Comparison of ENCODE assay signal across 12 cellular contexts in the genomic region with DNA sequence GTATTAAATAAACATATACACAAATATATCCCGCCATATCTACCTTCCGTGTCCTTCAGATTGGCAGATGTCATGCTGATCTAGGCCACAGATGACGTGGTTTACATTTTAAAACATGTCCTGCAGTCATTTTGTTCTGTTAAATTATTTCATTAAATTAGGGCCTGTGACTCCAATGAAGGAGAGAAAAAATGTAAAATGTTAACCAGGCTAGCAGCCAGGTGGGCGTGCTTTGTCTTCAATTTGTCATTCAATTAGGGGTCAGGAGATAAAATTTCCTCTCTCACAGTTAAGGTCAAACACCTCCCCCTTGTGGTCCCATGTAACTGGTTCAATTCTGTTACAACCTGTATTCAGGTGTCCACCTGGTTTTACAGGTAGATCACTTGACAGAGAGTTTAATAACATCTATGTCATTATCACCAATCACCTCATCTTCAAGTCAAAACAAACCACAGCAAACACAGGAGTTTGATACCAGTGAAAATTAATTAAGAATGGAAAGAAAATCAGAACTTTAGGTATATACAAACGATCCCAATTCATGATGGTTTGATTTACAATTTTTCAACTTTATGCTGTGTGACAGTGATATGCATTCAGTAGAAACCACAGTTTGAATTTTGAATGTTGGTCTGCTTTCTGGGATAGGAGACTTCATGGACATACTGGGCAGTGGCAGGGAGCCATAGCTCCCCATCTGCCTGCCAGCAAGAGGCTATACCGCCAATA.
DNase-seq lines count a peak whose midpoint lies in the region; ATAC-seq and TF ChIP-seq lines count a peak whose summit lies in the region.
"Had no signal": no experiment of that assay in that cellular context is flagged by ENCODE, and none has a peak within 500 bp of the region (broad histone marks: within the 10 kb centered on the region; RNA-seq: fewer than 3 reads in every experiment).

No MANE protein-coding gene starts in this region.

- H3K9me2 ChIP-seq in MM.1S (replicated peaks; ENCODE audit: insufficient read depth, low read length) (no peaks in the 10 kb centered on the region), OCI-LY7 (ENCODE audit: insufficient read depth, low read length) (no peaks in the 10 kb centered on the region)

- intact Hi-C loops in OCI-LY7 (cut with micrococcal nuclease; ENCODE audit: unreplicated experiment), result loop anchor here (5.0 to 10.0 kb wide), 5 partner anchors 246 to 829 kb away; no protein-coding TSS in a partner anchor

- H3K27me3 Mint-ChIP-seq in activated T-cell treated with anti-CD3 and anti-CD28 coated beads, Interleukin-2, amount 50 U/mL, for 24 hours, result no peaks in the 10 kb centered on the region
- H3K27me3 Mint-ChIP-seq: activated naive CD8-positive, alpha-beta T cell had no signal

- H3K9me3 ChIP-seq in MM.1S (replicated peaks; ENCODE audit: insufficient read depth, low read length), result no peaks in the 10 kb centered on the region
- H3K9me3 ChIP-seq in OCI-LY7 (ENCODE audit: low read length), result no peaks in the 10 kb centered on the region
- H3K9me3 ChIP-seq: heart left ventricle had no signal

- CTCF ChIA-PET in OCI-LY7 (lab: Charles Lee; ENCODE audit: unreplicated experiment), result no interaction called here

- no peaks in the 10 kb centered on the region for H4K20me1 ChIP-seq in MM.1S (ENCODE audit: insufficient read depth, low read length)
- H4K20me1 ChIP-seq in OCI-LY7 (ENCODE audit: insufficient read depth, low read length), result no peaks in the 10 kb centered on the region

- no peaks in the 10 kb centered on the region for H3K27me3 ChIP-seq in MM.1S (replicated peaks; ENCODE audit: insufficient read depth, low read length)
- no peaks in the 10 kb centered on the region for H3K27me3 ChIP-seq in kidney epithelial cell (ENCODE audit: control insufficient read depth, insufficient read depth, low read length)

- H3K4me1 Mint-ChIP-seq in activated T-cell treated with anti-CD3 and anti-CD28 coated beads, Interleukin-2, amount 50 U/mL, for 24 hours (ENCODE audit: low read depth), result no peaks in the 10 kb centered on the region

- no peak overlapping the region for H3K9ac ChIP-seq in MM.1S (ENCODE audit: low read length)

- H3K4me2 ChIP-seq in MM.1S (ENCODE audit: low read depth, low read length), result no peak overlapping the region
- H3K4me2 ChIP-seq in OCI-LY7 (ENCODE audit: low read length), result peak overlapping the region; percentile 31; the same call in 1 of the 2 replicates

- POLR2A ChIA-PET in OCI-LY7 (lab: Charles Lee), result no interaction called here

- DNase-seq in DMS53 treated with DMSO at 0.1 percent for 48 hours (lab: John Stamatoyannopoulos, UW; ENCODE audit: unreplicated experiment), result peak; percentile 33
- peak; percentile 19 for DNase-seq in MM.1S
- DNase-seq in OCI-LY7 (ENCODE audit: low spot score), result peak; percentile 78
- DNase-seq in kidney epithelial cell (ENCODE audit: low read depth), result no peak
- no peak for DNase-seq in activated T-cell treated with anti-CD3 and anti-CD28 coated beads, Interleukin-2, amount 50 U/mL, for 24 hours
- no peak for DNase-seq in T-helper 9 cell
- DNase-seq: heart left ventricle; stimulated activated CD4-positive, alpha-beta T cell treated with anti-CD3 and anti-CD28 coated beads, Interleukin-12 subunit alpha, Interleukin-12 subunit beta, amount 100 ng/mL, for 4 hours had no signal

- no peak overlapping the region for H3K4me3 ChIP-seq in MM.1S (ENCODE audit: low read length)
- H3K4me3 ChIP-seq in OCI-LY7 (ENCODE audit: low read depth, low read length, poor library complexity, severe bottlenecking), result no peak overlapping the region
- no peak overlapping the region for H3K4me3 ChIP-seq in kidney epithelial cell (ENCODE audit: low read depth, low read length)
- H3K4me3 ChIP-seq: heart left ventricle, SK-N-MC had no signal

- H2AFZ ChIP-seq in MM.1S (ENCODE audit: low read length) (no peak overlapping the region), OCI-LY7 (ENCODE audit: low read length) (peak overlapping the region; percentile 11; the same call in 1 of the 2 replicates)

- TF ChIP-seq CTCF in MM.1S (IDR thresholded peaks at IDR 0.05; ENCODE audit: low read length) (peak; percentile 39), OCI-LY7 (conservative IDR thresholded peaks at IDR 0.05; ENCODE audit: low read length) (peak; percentile 96), kidney epithelial cell (IDR thresholded peaks at IDR 0.05; ENCODE audit: insufficient read depth, low read length, poor library complexity, severe bottlenecking) (peak; percentile 48)

- H3K36me3 Mint-ChIP-seq in activated T-cell treated with anti-CD3 and anti-CD28 coated beads, Interleukin-2, amount 50 U/mL, for 24 hours (ENCODE audit: low read depth), result no peaks in the 10 kb centered on the region
- H3K36me3 Mint-ChIP-seq: activated naive CD8-positive, alpha-beta T cell had no signal

- no peak overlapping the region for H3K27ac Mint-ChIP-seq in activated T-cell treated with anti-CD3 and anti-CD28 coated beads, Interleukin-2, amount 50 U/mL, for 24 hours
- H3K27ac Mint-ChIP-seq: activated naive CD8-positive, alpha-beta T cell had no signal

- H3K4me1 ChIP-seq in MM.1S (ENCODE audit: low read length) (no peaks in the 10 kb centered on the region), OCI-LY7 (ENCODE audit: insufficient read depth, low read length, poor library complexity, severe bottlenecking) (peaks cover 14% of the 10 kb centered on the region)
- H3K4me1 ChIP-seq: heart left ventricle had no signal

- no peak overlapping the region for H3K4me3 Mint-ChIP-seq in activated T-cell treated with anti-CD3 and anti-CD28 coated beads, Interleukin-2, amount 50 U/mL, for 24 hours
- H3K4me3 Mint-ChIP-seq: activated naive CD8-positive, alpha-beta T cell had no signal

- H3K79me2 ChIP-seq in MM.1S (ENCODE audit: low read length) (no peaks in the 10 kb centered on the region), OCI-LY7 (ENCODE audit: insufficient read depth, low read depth, low read length) (no peaks in the 10 kb centered on the region)

- H3K36me3 ChIP-seq in MM.1S (replicated peaks; ENCODE audit: insufficient read depth, low read length), result no peaks in the 10 kb centered on the region
- no peaks in the 10 kb centered on the region for H3K36me3 ChIP-seq in OCI-LY7 (ENCODE audit: insufficient read depth, low read length)
- no peaks in the 10 kb centered on the region for H3K36me3 ChIP-seq in kidney epithelial cell (ENCODE audit: control insufficient read depth, insufficient read depth, low read length)
- H3K36me3 ChIP-seq: heart left ventricle had no signal

- no TSS peak for BruUV-seq in OCI-LY7 (replicated peaks; lab: Mats Ljungman, UMichigan)

- no peaks in the 10 kb centered on the region for H3F3A ChIP-seq in MM.1S (ENCODE audit: insufficient read depth, low read length)

- ATAC-seq in GM21447 (IDR thresholded peaks at IDR 0.05; ENCODE audit: unreplicated experiment), result no peak
- ATAC-seq in HG03439 (IDR thresholded peaks at IDR 0.05; ENCODE audit: unreplicated experiment), result no peak
- ATAC-seq: heart left ventricle had no signal

- H3K9me3 Mint-ChIP-seq in activated T-cell treated with anti-CD3 and anti-CD28 coated beads, Interleukin-2, amount 50 U/mL, for 24 hours, result no peaks in the 10 kb centered on the region

- H3K27ac ChIP-seq in MM.1S (ENCODE audit: low read length), result no peak overlapping the region
- no peak overlapping the region for H3K27ac ChIP-seq in OCI-LY7 (ENCODE audit: low read depth, low read length, poor library complexity, severe bottlenecking)
- H3K27ac ChIP-seq: heart left ventricle, SK-N-MC had no signal

Comparison
In these comparisons a context has a peak if more than half of its experiments do, and no peak if none do; other contexts are left out.
1. DNase-seq: peak in DMS53 treated with DMSO at 0.1 percent for 48 hours (single experiment), MM.1S (single experiment) and OCI-LY7 (single experiment); none in kidney epithelial cell (single experiment), activated T-cell treated with anti-CD3 and anti-CD28 coated beads, Interleukin-2, amount 50 U/mL, for 24 hours (single experiment) and T-helper 9 cell (single experiment).
2. CTCF ChIP-seq: peak in every context shown above with its lines; median percentile 96 in OCI-LY7; 48 in kidney epithelial cell; 39 in MM.1S.